Comparison of ENCODE assay signal across 8 cellular contexts in genomic region chr3:150737874-150738679, GRCh38. TPM values are rescaled to one million over a fixed set of nuclear protein-coding genes. Genes with fewer than 3 reads are reported as not detected.
DNase-seq lines count a peak whose midpoint lies in the region; ATAC-seq and TF ChIP-seq lines count a peak whose summit lies in the region.

No MANE protein-coding gene starts in this region.

- peaks cover 29% of the 10 kb centered on the region for H3K4me1 ChIP-seq in ACC112 (ENCODE audit: control insufficient read depth, insufficient read depth, low read length, unreplicated experiment)
- peaks cover 8% of the 10 kb centered on the region for H3K4me1 ChIP-seq in smooth muscle cell (ENCODE audit: low read depth)

- no peak overlapping the region for H2AFZ ChIP-seq in ACC112 (ENCODE audit: low read length, unreplicated experiment)
- H2AFZ ChIP-seq in smooth muscle cell (ENCODE audit: low read depth), result no peak overlapping the region

- H3F3A ChIP-seq in smooth muscle cell (ENCODE audit: low read depth), result peaks cover 35% of the 10 kb centered on the region

- no peak for TF ChIP-seq CTCF in brain microvascular endothelial cell (IDR thresholded peaks at IDR 0.05; ENCODE audit: low read depth, low read length, missing control alignments)
- no peak for TF ChIP-seq CTCF in smooth muscle cell (IDR thresholded peaks at IDR 0.05; ENCODE audit: borderline replicate concordance, insufficient read depth, poor library complexity, severe bottlenecking)

- peaks cover 26% of the 10 kb centered on the region for H4K20me1 ChIP-seq in smooth muscle cell (ENCODE audit: low read depth)

- H3K27me3 ChIP-seq in ACC112 (ENCODE audit: insufficient read depth, low read length) (no peaks in the 10 kb centered on the region), brain microvascular endothelial cell (replicated peaks) (no peaks in the 10 kb centered on the region), smooth muscle cell (ENCODE audit: low read depth) (no peaks in the 10 kb centered on the region)

- H3K79me2 ChIP-seq in ACC112 (ENCODE audit: control insufficient read depth, insufficient read depth, low read length, unreplicated experiment) (peaks cover 17% of the 10 kb centered on the region), smooth muscle cell (ENCODE audit: low read depth) (peaks cover 12% of the 10 kb centered on the region)

- peak overlapping the region; percentile 3 for H3K9ac ChIP-seq in smooth muscle cell (ENCODE audit: low read depth)

- peak overlapping the region; percentile 78 for H3K27ac ChIP-seq in ACC112 (ENCODE audit: low read depth, low read length)
- peak overlapping the region; percentile 32 for H3K27ac ChIP-seq in brain microvascular endothelial cell
- peak overlapping the region; percentile 80 for H3K27ac ChIP-seq in smooth muscle cell (ENCODE audit: low read depth)
- no peak overlapping the region for H3K27ac ChIP-seq in substantia nigra (ENCODE audit: low read depth, low read length, poor library complexity, severe bottlenecking)

- in situ Hi-C loops in brain microvascular endothelial cell (cut with HindIII; ENCODE audit: low pct_ligation_motif_present, low sequenced_read_pairs), result no loop called here

- H3K9me3 ChIP-seq in smooth muscle cell (replicated peaks; ENCODE audit: low read depth), result no peaks in the 10 kb centered on the region

- peak; percentile 62 for ATAC-seq in GM19463 (IDR thresholded peaks at IDR 0.05; ENCODE audit: unreplicated experiment)

- H3K4me3 ChIP-seq in ACC112 (ENCODE audit: low read depth, low read length), result 0 out of 2 replicates have a peak overlapping the region, but pooled peaks have one; percentile 22
- H3K4me3 ChIP-seq in brain microvascular endothelial cell (ENCODE audit: low read depth, low read length), result no peak overlapping the region
- H3K4me3 ChIP-seq in smooth muscle cell, result no peak overlapping the region

- H3K4me2 ChIP-seq in smooth muscle cell, result peak overlapping the region; percentile 22

- WGBS in smooth muscle cell (ENCODE audit: low lambda C conversion rate), result 25% methylated on average over 2 of the region's 2 CpGs

- DNase-seq in M059J (ENCODE audit: low read depth), result peak; percentile 92
- DNase-seq in brain microvascular endothelial cell, result peak; percentile 60
- no peak for DNase-seq in smooth muscle cell (lab: John Stamatoyannopoulos, UW; ENCODE audit: unreplicated experiment)
- no peak for DNase-seq in mesenteric fat pad (ENCODE audit: low spot score)
- DNase-seq in substantia nigra (lab: John Stamatoyannopoulos, UW), result no peak
- no peak for DNase-seq in T1000 (lab: John Stamatoyannopoulos, UW)

- H3K36me3 ChIP-seq in ACC112 (ENCODE audit: insufficient read depth, low read length) (0 out of 2 replicates have a peak, but pooled peaks cover 4% of the 10 kb centered on the region), brain microvascular endothelial cell (replicated peaks) (peaks cover 3% of the 10 kb centered on the region), smooth muscle cell (ENCODE audit: low read depth) (no peaks in the 10 kb centered on the region)

RNA-seq across cellular contexts. Expression of gene SIAH2, which starts 24.9 kb away (rescaled TPM):
- total RNA-seq in M059J (2014; rRNA removed; shearing (Covaris generic)), result 36.5 and 58.7 TPM in 2 replicates
- total RNA-seq in smooth muscle cell (38.1 and 43.9 TPM in 2 replicates), mesenteric fat pad (26.9 TPM)
- polyA plus RNA-seq in smooth muscle cell, result 44.9 and 45.8 TPM in 2 replicates

RNA-seq across cellular contexts. Expression of gene ERICH6, which starts 34.4 kb away (rescaled TPM):
- total RNA-seq in M059J (2014; rRNA removed; shearing (Covaris generic)), result 0.07 TPM in 1 of 2 replicates, not detected in the other
- total RNA-seq in smooth muscle cell (not detected in 2 replicates), mesenteric fat pad (0.29 TPM)
- polyA plus RNA-seq in smooth muscle cell, result 0.38 TPM in 1 of 2 replicates, not detected in the other

Comparison
In these comparisons a context has a peak if more than half of its experiments do, and no peak if none do; other contexts are left out.
1. DNase-seq: peak in M059J (single experiment) and brain microvascular endothelial cell (single experiment); none in smooth muscle cell (single experiment), mesenteric fat pad (single experiment), substantia nigra (0 of 49) and T1000 (single experiment).